1 cellular context compared by ENCODE assay signal in the genomic region with DNA sequence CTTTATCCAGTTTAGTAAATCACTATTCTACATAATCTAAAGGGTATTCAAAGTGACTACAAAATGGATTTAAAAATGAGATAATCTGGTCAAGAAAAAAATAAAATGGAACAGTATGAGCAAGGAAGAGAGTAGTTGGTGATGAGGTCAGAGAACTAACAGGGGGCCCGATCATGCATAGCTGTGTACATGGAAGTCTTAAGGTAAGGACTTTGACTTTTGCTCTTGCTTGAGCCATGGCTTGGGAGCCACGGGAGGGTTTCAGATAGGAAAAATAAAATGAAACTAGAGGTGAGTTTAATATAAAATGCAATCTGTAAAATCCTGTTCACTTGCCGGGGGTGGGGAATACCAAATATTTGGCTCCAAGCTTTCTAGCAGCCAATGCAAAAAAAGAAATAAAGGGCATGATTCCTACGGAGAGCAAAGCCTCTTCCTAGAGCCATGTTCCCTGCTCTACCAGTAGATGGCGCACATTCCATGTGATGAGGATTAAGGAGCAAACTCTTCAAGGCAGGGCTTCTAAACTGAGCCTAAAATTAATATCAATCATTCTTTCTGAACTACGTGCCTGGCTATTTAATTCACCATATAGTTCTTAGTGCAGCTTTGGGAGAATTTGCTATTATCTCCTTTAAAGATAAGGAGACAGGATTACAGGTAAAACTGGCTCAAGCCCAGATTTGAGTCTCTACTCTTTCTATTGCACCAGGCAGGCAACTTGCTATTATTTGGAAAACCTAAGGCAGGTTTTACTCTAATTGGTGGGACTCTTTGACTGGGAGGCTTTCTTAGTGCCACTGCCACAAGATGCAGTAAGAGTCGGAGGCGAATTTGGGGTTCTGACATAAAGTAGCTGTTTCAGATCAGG.
TF ChIP-seq lines count a peak whose summit lies in the region.

No MANE protein-coding gene starts in this region.

TF ChIP-seq in GM12878, 131 proteins besides CTCF, POLR2A, EP300 and RAD21 (continued from another document):
- TF ChIP-seq, protein P1, sequence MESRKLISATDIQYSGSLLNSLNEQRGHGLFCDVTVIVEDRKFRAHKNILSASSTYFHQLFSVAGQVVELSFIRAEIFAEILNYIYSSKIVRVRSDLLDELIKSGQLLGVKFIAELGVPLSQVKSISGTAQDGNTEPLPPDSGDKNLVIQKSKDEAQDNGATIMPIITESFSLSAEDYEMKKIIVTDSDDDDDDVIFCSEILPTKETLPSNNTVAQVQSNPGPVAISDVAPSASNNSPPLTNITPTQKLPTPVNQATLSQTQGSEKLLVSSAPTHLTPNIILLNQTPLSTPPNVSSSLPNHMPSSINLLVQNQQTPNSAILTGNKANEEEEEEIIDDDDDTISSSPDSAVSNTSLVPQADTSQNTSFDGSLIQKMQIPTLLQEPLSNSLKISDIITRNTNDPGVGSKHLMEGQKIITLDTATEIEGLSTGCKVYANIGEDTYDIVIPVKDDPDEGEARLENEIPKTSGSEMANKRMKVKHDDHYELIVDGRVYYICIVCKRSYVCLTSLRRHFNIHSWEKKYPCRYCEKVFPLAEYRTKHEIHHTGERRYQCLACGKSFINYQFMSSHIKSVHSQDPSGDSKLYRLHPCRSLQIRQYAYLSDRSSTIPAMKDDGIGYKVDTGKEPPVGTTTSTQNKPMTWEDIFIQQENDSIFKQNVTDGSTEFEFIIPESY (IDR thresholded peaks at IDR 0.05) = no peak
- TF ChIP-seq MYC (IDR thresholded peaks at IDR 0.05; ENCODE audit: insufficient read depth, insufficient read length, insufficient replicate concordance, low read length, severe bottlenecking) = no peak
- TF ChIP-seq TCF7 (IDR thresholded peaks at IDR 0.05; ENCODE audit: borderline replicate concordance) = no peak
- TF ChIP-seq SMC3 (IDR thresholded peaks at IDR 0.05; ENCODE audit: borderline replicate concordance, low read length) = peak; percentile 76
- TF ChIP-seq GABPA (IDR thresholded peaks at IDR 0.05; ENCODE audit: low read depth) = no peak
- no peak for TF ChIP-seq NFXL1 (IDR thresholded peaks at IDR 0.05; ENCODE audit: borderline replicate concordance)
- no peak for TF ChIP-seq EGR1 (IDR thresholded peaks at IDR 0.05; ENCODE audit: borderline replicate concordance in 1 of 2, low read depth in 2 of 2, low read length in 2 of 2)
- no peak for TF ChIP-seq ZBED1 (IDR thresholded peaks at IDR 0.05; ENCODE audit: borderline replicate concordance)
